Comparison of ENCODE assay signal across 8 cellular contexts in the genomic region with DNA sequence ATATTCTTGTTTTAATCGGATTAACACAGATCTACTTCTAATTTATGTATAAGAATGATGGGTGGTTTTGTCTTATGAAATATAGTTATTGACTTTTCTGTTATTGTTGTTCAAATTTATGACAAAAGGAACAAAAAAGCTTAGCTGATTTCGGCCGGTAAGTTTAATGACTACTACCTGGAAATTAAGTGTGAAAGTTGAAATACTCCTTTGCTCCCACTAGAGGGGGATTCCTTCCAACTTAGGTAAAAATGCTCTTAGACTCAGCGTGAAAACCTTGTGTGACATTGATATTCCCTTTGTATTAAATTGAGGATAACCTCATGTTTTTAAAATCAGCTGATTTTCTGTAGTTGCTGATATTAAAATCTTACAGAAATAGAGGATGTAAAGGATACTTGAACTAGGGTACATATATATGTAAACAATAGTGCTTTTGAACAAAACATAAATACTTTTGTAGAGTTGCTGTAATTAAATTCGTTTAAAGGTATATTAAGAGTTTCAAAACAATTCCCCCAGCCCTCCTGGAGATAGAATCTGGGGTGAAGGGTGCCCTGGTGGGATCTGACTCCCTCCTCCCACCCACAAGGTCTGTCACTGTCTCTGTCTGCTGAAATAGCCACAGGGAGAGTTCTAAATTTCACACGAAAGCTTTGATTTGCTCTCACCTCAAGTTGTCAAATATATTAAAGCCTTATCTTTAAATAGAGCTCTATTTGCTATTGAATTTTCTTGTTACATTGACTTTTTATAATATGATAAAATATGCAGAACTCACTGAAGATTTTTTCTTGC.
DNase-seq lines count a peak whose midpoint lies in the region; ATAC-seq and TF ChIP-seq lines count a peak whose summit lies in the region.

No MANE protein-coding gene starts in this region.

- DNase-seq in NCI-H1694 treated with DMSO at 0.1 percent for 48 hours (lab: John Stamatoyannopoulos, UW) (peak; percentile 37), NCI-H1694 (lab: John Stamatoyannopoulos, UW) (no peak), KG1 (lab: John Stamatoyannopoulos, UW) (peak; percentile 36), SHP77 treated with DMSO at 0.1 percent for 48 hours (lab: John Stamatoyannopoulos, UW) (peak; percentile 21), omental fat pad (ENCODE audit: low spot score) (no peak)
- no peak for DNase-seq in natural killer cell treated with Interleukin-12 subunit alpha and Interleukin-12 subunit beta and Interleukin-15 and Interleukin-18, amount 100 ng/mL, for 72 hours (ENCODE audit: low spot score)

- H3K36me3 ChIP-seq in endocrine pancreas (ENCODE audit: control insufficient read depth, insufficient read depth, low read length) = no peaks in the 10 kb centered on the region

- peaks cover 18 to 25% of the 10 kb centered on the region in 2 donors for H3K4me1 Mint-ChIP-seq in natural killer cell treated with Interleukin-12 subunit alpha and Interleukin-12 subunit beta and Interleukin-15 and Interleukin-18, amount 100 ng/mL, for 72 hours (ENCODE audit: low read depth in 2 of 2)

- H3K36me3 Mint-ChIP-seq in natural killer cell treated with Interleukin-12 subunit alpha and Interleukin-12 subunit beta and Interleukin-15 and Interleukin-18, amount 100 ng/mL, for 72 hours = no peaks in the 10 kb centered on the region

- H3K9me3 ChIP-seq in endocrine pancreas (ENCODE audit: control insufficient read depth, low read length) = no peaks in the 10 kb centered on the region

- H3K27me3 Mint-ChIP-seq in natural killer cell treated with Interleukin-12 subunit alpha and Interleukin-12 subunit beta and Interleukin-15 and Interleukin-18, amount 100 ng/mL, for 72 hours = no peaks in the 10 kb centered on the region

- ATAC-seq in natural killer cell treated with Interleukin-12 subunit alpha and Interleukin-12 subunit beta and Interleukin-15 and Interleukin-18, amount 100 ng/mL, for 72 hours = no peak
- ATAC-seq in omental fat pad (ENCODE audit: low FRiP score) (no peak), HG02571 (IDR thresholded peaks at IDR 0.05; ENCODE audit: unreplicated experiment) (no peak)

- peak overlapping the region; percentile 94 for H3K4me3 ChIP-seq in endocrine pancreas (ENCODE audit: control insufficient read depth, insufficient read depth, low read length)

- peak overlapping the region; percentile 75 to 89 for H3K27ac Mint-ChIP-seq in natural killer cell treated with Interleukin-12 subunit alpha and Interleukin-12 subunit beta and Interleukin-15 and Interleukin-18, amount 100 ng/mL, for 72 hours

- no peak overlapping the region for H3K9ac ChIP-seq in endocrine pancreas (ENCODE audit: control insufficient read depth, insufficient read depth, low read length)

- TF ChIP-seq CTCF in omental fat pad (IDR thresholded peaks at IDR 0.05) = no peak

- no peaks in the 10 kb centered on the region for H3K27me3 ChIP-seq in endocrine pancreas (ENCODE audit: control insufficient read depth, insufficient read depth, low read length)

- H3K4me3 Mint-ChIP-seq in natural killer cell treated with Interleukin-12 subunit alpha and Interleukin-12 subunit beta and Interleukin-15 and Interleukin-18, amount 100 ng/mL, for 72 hours = peak overlapping the region; percentile 87

- H3K4me1 ChIP-seq in endocrine pancreas (ENCODE audit: control insufficient read depth, insufficient read depth, low read length) = peaks cover 27% of the 10 kb centered on the region

- no peaks in the 10 kb centered on the region for H3K9me3 Mint-ChIP-seq in natural killer cell treated with Interleukin-12 subunit alpha and Interleukin-12 subunit beta and Interleukin-15 and Interleukin-18, amount 100 ng/mL, for 72 hours

Comparison
In these comparisons a context has a peak if more than half of its experiments do, and no peak if none do; other contexts are left out.
1. DNase-seq: peak in NCI-H1694 treated with DMSO at 0.1 percent for 48 hours (single experiment), KG1 (single experiment) and SHP77 treated with DMSO at 0.1 percent for 48 hours (single experiment); none in NCI-H1694 (single experiment), natural killer cell treated with Interleukin-12 subunit alpha and Interleukin-12 subunit beta and Interleukin-15 and Interleukin-18, amount 100 ng/mL, for 72 hours (single experiment) and omental fat pad (single experiment).